In genomic region chr10:79312601-79313187, GRCh38 we compare ENCODE assay signal across 27 cellular contexts. TPM values are rescaled to one million over a fixed set of nuclear protein-coding genes. Genes with fewer than 3 reads are reported as not detected.
DNase-seq lines count a peak whose midpoint lies in the region; ATAC-seq and TF ChIP-seq lines count a peak whose summit lies in the region.
"Had no signal": no experiment of that assay in that cellular context is flagged by ENCODE, and none has a peak within 500 bp of the region (broad histone marks: within the 10 kb centered on the region; RNA-seq: fewer than 3 reads in every experiment).

No MANE protein-coding gene starts in this region.

- H3K4me2 ChIP-seq in H9 (ENCODE audit: insufficient read depth, insufficient read length, low read length) (no peak overlapping the region), osteoblast (ENCODE audit: insufficient read depth, low read length) (no peak overlapping the region)
- H3K4me2 ChIP-seq: KMS-11 had no signal

- H3K4me3 ChIP-seq in osteoblast (ENCODE audit: insufficient read depth, low read length) = no peak overlapping the region
- no peak overlapping the region for H3K4me3 ChIP-seq in aorta (ENCODE audit: low read length in 2 of 2)
- H3K4me3 ChIP-seq: GM12878, testis, uterus had no signal

- H4K91ac ChIP-seq in H9 (ENCODE audit: insufficient read length, low read depth, low read length) = no peak overlapping the region

- no peak overlapping the region for H4K8ac ChIP-seq in H9 (replicated peaks; ENCODE audit: insufficient read length, low read depth, low read length)

- intact Hi-C loops in aorta (cut with DNase I) = no loop called here

- H3K27me3 Mint-ChIP-seq in T-helper 2 cell treated with Interferon-gamma antibody and Interleukin-4, amounts not matched to agents 5 μg/mL and 100 μg/mL, for 36 hours (ENCODE audit: low read depth) = no peaks in the 10 kb centered on the region
- no peaks in the 10 kb centered on the region; the same call in 1 of the 2 replicates for H3K27me3 Mint-ChIP-seq in H9 (ENCODE audit: low read depth)
- peaks cover 27% of the 10 kb centered on the region for H3K27me3 Mint-ChIP-seq in glutamatergic neuron (ENCODE audit: unreplicated experiment)
- H3K27me3 Mint-ChIP-seq: memory B cell had no signal

- H3K23me2 ChIP-seq in H9 (ENCODE audit: insufficient read length, low read depth, low read length, poor library complexity, severe bottlenecking) = no peaks in the 10 kb centered on the region

- H2BK15ac ChIP-seq in H9 (ENCODE audit: low read depth, low read length) = no peak overlapping the region

- H3K9me3 ChIP-seq in H9 (ENCODE audit: control insufficient read depth, low read depth, low read length) (no peaks in the 10 kb centered on the region), osteoblast (ENCODE audit: low read depth, low read length) (no peaks in the 10 kb centered on the region), aorta (ENCODE audit: control insufficient read depth, low read length) (no peaks in the 10 kb centered on the region)
- H3K9me3 ChIP-seq: testis, uterus had no signal

- H3K18ac ChIP-seq in H9 (ENCODE audit: insufficient read length, low read depth, low read length) = no peak overlapping the region

- no peak overlapping the region for H3K9ac ChIP-seq in H9 (ENCODE audit: extremely low read depth, insufficient read length, low read length)
- H3K9ac ChIP-seq: KMS-11 had no signal

- H3K79me2 ChIP-seq in H9 (ENCODE audit: insufficient read depth, low read length) = no peaks in the 10 kb centered on the region
- no peaks in the 10 kb centered on the region for H3K79me2 ChIP-seq in osteoblast (ENCODE audit: insufficient read depth, low read length)

- H3K23ac ChIP-seq in H9 (ENCODE audit: insufficient read length, low read depth, low read length) = no peak overlapping the region

- peaks cover 26% of the 10 kb centered on the region for H3K36me3 Mint-ChIP-seq in T-helper 2 cell treated with Interferon-gamma antibody and Interleukin-4, amounts not matched to agents 5 μg/mL and 100 μg/mL, for 36 hours (ENCODE audit: low read depth)
- H3K36me3 Mint-ChIP-seq in H9 (ENCODE audit: insufficient read depth in 1 of 3, low read depth in 3 of 3) (peaks cover 11 to 45% (median 34%) of the 10 kb centered on the region in 3 experiments; a peak in 6 of 7 replicates), glutamatergic neuron (ENCODE audit: unreplicated experiment) (peaks cover 8% of the 10 kb centered on the region)

- H3K27me3 ChIP-seq in H9 (ENCODE audit: insufficient read depth, low read length) (no peaks in the 10 kb centered on the region), osteoblast (ENCODE audit: insufficient read depth, low read length) (no peaks in the 10 kb centered on the region), aorta (ENCODE audit: control insufficient read depth in 1 of 2, insufficient read depth in 2 of 2, low read length in 1 of 2) (no peaks in the 10 kb centered on the region)
- H3K27me3 ChIP-seq: brain microvascular endothelial cell, testis, uterus had no signal

- H3K14ac ChIP-seq in H9 (ENCODE audit: insufficient read depth, low read length) = no peak overlapping the region

- H3K36me3 ChIP-seq in osteoblast (ENCODE audit: insufficient read depth, low read length) (peaks cover 76% of the 10 kb centered on the region), aorta (ENCODE audit: control insufficient read depth in 1 of 2, insufficient read depth in 2 of 2, low read length in 1 of 2) (peaks cover 0 to 6% of the 10 kb centered on the region in 2 donors)
- H3K36me3 ChIP-seq: uterus had no signal

- H3K4me1 ChIP-seq in H9 (ENCODE audit: insufficient read depth, low read length) (peaks cover 6% of the 10 kb centered on the region; the same call in 1 of the 2 replicates), osteoblast (ENCODE audit: insufficient read depth, low read length) (peaks cover 13% of the 10 kb centered on the region), aorta (ENCODE audit: control insufficient read depth in 1 of 2, insufficient read depth in 2 of 2, low read length in 2 of 2) (no peaks in the 10 kb centered on the region)
- H3K4me1 ChIP-seq: testis, uterus had no signal

- no peak overlapping the region for H2BK12ac ChIP-seq in H9 (ENCODE audit: insufficient read length, low read depth, low read length)

- H3K56ac ChIP-seq in H9 (ENCODE audit: insufficient read length, low read depth, low read length) = no peak overlapping the region

- H4K20me1 ChIP-seq in H9 (ENCODE audit: control insufficient read depth, insufficient read depth, insufficient read length) (no peaks in the 10 kb centered on the region), osteoblast (ENCODE audit: insufficient read depth, low read length) (peaks cover 16% of the 10 kb centered on the region)

- TF ChIP-seq CTCF in H9 (conservative IDR thresholded peaks at IDR 0.05) = no peak
- no peak for TF ChIP-seq CTCF in glutamatergic neuron (IDR thresholded peaks at IDR 0.05; ENCODE audit: partially characterized antibody, unreplicated experiment)
- no peak for TF ChIP-seq CTCF in osteoblast (IDR thresholded peaks at IDR 0.05; ENCODE audit: extremely low read depth, low read depth, low read length)

- H2BK20ac ChIP-seq in H9 (ENCODE audit: low read depth, low read length, poor library complexity, severe bottlenecking) = no peak overlapping the region

- no peak overlapping the region for H2BK5ac ChIP-seq in H9 (ENCODE audit: insufficient read length, low read length)

- WGBS in H9 (ENCODE audit: extremely low coverage, insufficient read length, low lambda C conversion rate) = no CpG with 5 or more reads among the region's 22 CpGs
- 92 to 95% methylated on average over 21 to 22 of the region's 22 CpGs for WGBS in aorta, 2 donors

- H3T11ph ChIP-seq in H9 (ENCODE audit: low read length) = no peak overlapping the region

- no peak overlapping the region for H2BK120ac ChIP-seq in H9 (ENCODE audit: low read depth, low read length, poor library complexity, severe bottlenecking)

- no peak for DNase-seq in T-helper 2 cell treated with Interferon-gamma antibody and Interleukin-4, amounts not matched to agents 5 μg/mL and 100 μg/mL, for 36 hours (ENCODE audit: low spot score)
- DNase-seq in T-helper 2 cell = no peak
- DNase-seq in H9 = no peak
- no peak for DNase-seq in glutamatergic neuron
- peak; percentile 45 for DNase-seq in osteoblast (ENCODE audit: insufficient read length, low spot score, missing footprints)
- DNase-seq in NCI-H774 (lab: John Stamatoyannopoulos, UW) = no peak
- no peak for DNase-seq in AML-193 (lab: John Stamatoyannopoulos, UW)
- no peak for DNase-seq in aorta
- DNase-seq: activated CD4-positive, alpha-beta T cell treated with anti-CD3 and anti-CD28 coated beads, Interleukin-2, amount 10 ng/mL, durations not matched to agents 24 days and 14 days; activated T-cell treated with anti-CD3 and anti-CD28 coated beads, Interleukin-2, amount 50 U/mL, for 4 hours; brain microvascular endothelial cell; CD8-positive, alpha-beta T cell; EL; endodermal cell; foreskin fibroblast; HFFc6; NCI-H1417 treated with DMSO at 0.1 percent for 48 hours; NCI-H82; occipital lobe; T-helper 9 cell; testis; WERI-Rb-1 had no signal

- H3K4ac ChIP-seq in H9 (ENCODE audit: low read depth, low read length) = no peak overlapping the region

- no peak overlapping the region for H3K27ac ChIP-seq in H9 (ENCODE audit: insufficient read length, low read depth, low read length)
- H3K27ac ChIP-seq in osteoblast (ENCODE audit: low read depth, low read length) = no peak overlapping the region
- no peak overlapping the region for H3K27ac ChIP-seq in aorta (ENCODE audit: low read depth in 1 of 2, low read length in 2 of 2)
- H3K27ac ChIP-seq: brain microvascular endothelial cell, KMS-11, testis, uterus, WERI-Rb-1 had no signal

- H3K79me1 ChIP-seq in H9 (ENCODE audit: insufficient read depth, low read depth, low read length, poor library complexity, severe bottlenecking) = no peaks in the 10 kb centered on the region

- H3K4me3 Mint-ChIP-seq in T-helper 2 cell treated with Interferon-gamma antibody and Interleukin-4, amounts not matched to agents 5 μg/mL and 100 μg/mL, for 36 hours = no peak overlapping the region
- H3K4me3 Mint-ChIP-seq in H9 (peak overlapping the region in 1 of 2 experiments; percentile 50; a peak in 1 of 5 replicates), glutamatergic neuron (ENCODE audit: unreplicated experiment) (peak overlapping the region; percentile 65)
- H3K4me3 Mint-ChIP-seq: activated CD4-positive, alpha-beta T cell treated with anti-CD3 and anti-CD28 coated beads, Interleukin-2, amount 10 ng/mL, durations not matched to agents 24 days and 14 days; activated T-cell treated with anti-CD3 and anti-CD28 coated beads, Interleukin-2, amount 50 U/mL, for 4 hours; CD8-positive, alpha-beta T cell; endodermal cell; HFFc6; memory B cell had no signal

- no peak overlapping the region for H2AFZ ChIP-seq in H9 (ENCODE audit: low read length)
- H2AFZ ChIP-seq in osteoblast (ENCODE audit: low read length) = no peak overlapping the region

- no peak for ATAC-seq in aorta (ENCODE audit: low FRiP score)
- ATAC-seq: activated T-cell treated with anti-CD3 and anti-CD28 coated beads, Interleukin-2, amount 50 U/mL, for 4 hours; CD8-positive, alpha-beta T cell; esophagus mucosa; GM12878 had no signal

- no peak overlapping the region for H2AK5ac ChIP-seq in H9 (ENCODE audit: insufficient read length, low read length)

- no peak overlapping the region for H4K5ac ChIP-seq in H9 (ENCODE audit: insufficient read length, low read depth, low read length)

- peak overlapping the region; percentile 48 for H3K27ac Mint-ChIP-seq in T-helper 2 cell treated with Interferon-gamma antibody and Interleukin-4, amounts not matched to agents 5 μg/mL and 100 μg/mL, for 36 hours
- H3K27ac Mint-ChIP-seq in H9 = peak overlapping the region in 2 of 3 experiments; percentile 21 to 90; a peak in 3 of 7 replicates
- peak overlapping the region; percentile 82 for H3K27ac Mint-ChIP-seq in glutamatergic neuron (ENCODE audit: unreplicated experiment)
- H3K27ac Mint-ChIP-seq: CD8-positive, alpha-beta T cell; endodermal cell; HFFc6; memory B cell had no signal

- no peaks in the 10 kb centered on the region for H3K9me3 Mint-ChIP-seq in T-helper 2 cell treated with Interferon-gamma antibody and Interleukin-4, amounts not matched to agents 5 μg/mL and 100 μg/mL, for 36 hours
- no peaks in the 10 kb centered on the region for H3K9me3 Mint-ChIP-seq in H9
- H3K9me3 Mint-ChIP-seq in glutamatergic neuron (ENCODE audit: unreplicated experiment) = peaks cover 43% of the 10 kb centered on the region
- H3K9me3 Mint-ChIP-seq: activated CD4-positive, alpha-beta T cell treated with anti-CD3 and anti-CD28 coated beads, Interleukin-2, amount 10 ng/mL, durations not matched to agents 24 days and 14 days; activated T-cell treated with anti-CD3 and anti-CD28 coated beads, Interleukin-2, amount 50 U/mL, for 4 hours; CD8-positive, alpha-beta T cell; endodermal cell; memory B cell had no signal

- H3K4me1 Mint-ChIP-seq in T-helper 2 cell treated with Interferon-gamma antibody and Interleukin-4, amounts not matched to agents 5 μg/mL and 100 μg/mL, for 36 hours (ENCODE audit: low read depth) = peaks cover 16% of the 10 kb centered on the region
- H3K4me1 Mint-ChIP-seq in H9 (peaks cover 13 to 16% of the 10 kb centered on the region in 2 experiments), glutamatergic neuron (ENCODE audit: low read depth, unreplicated experiment) (peaks cover 41% of the 10 kb centered on the region)

RNA-seq across cellular contexts. Expression of gene PPIF, which starts 34.6 kb away (rescaled TPM):
- 79.7 and 80.4 TPM in 2 replicates for total RNA-seq in H9 (2021)
- 24.2 TPM for total RNA-seq in glutamatergic neuron (ENCODE audit: unreplicated experiment)
- 37.7 and 39.1 TPM in 2 replicates for total RNA-seq in osteoblast
- 10 to 100 TPM; 16.8 to 21.2 TPM for total RNA-seq in aorta
- polyA plus RNA-seq in aorta = 10 to 100 TPM in 1 of 2 donors, 1 to 10 TPM in 1; 9.0 to 11.1 TPM
